ENCODE assay signal across 7 cellular contexts in the genomic region with DNA sequence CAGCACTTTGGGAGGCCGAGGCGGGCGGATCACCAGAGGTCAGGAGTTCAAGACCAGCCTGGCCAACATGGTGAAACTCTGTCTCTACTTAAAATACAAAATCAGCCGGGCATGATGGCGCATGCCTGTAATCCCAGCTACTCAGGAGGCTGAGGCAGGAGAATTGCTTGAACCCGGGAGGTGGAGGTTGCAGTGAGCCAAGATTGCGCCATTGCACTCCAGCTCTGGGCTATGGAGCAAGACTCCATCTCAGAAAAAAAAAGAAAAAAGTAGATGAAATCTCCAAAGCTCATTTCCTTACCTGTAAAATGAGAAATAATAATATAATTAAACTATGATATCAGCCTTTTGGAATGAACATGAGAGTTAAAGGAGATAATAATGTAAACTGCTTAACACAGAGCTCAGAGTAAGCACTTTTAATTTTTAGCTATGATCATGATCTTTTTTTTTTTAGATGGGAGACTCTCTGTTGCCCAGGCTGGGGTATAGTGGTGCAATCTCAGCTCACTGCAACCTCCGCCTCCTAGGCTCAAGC. TPM values are rescaled to one million over a fixed set of nuclear protein-coding genes. Genes with fewer than 3 reads are reported as not detected.
DNase-seq lines count a peak whose midpoint lies in the region; ATAC-seq, FAIRE-seq and TF ChIP-seq lines count a peak whose summit lies in the region.
"Not testable (repeated sequence)": the region's sequence is repeated elsewhere in the genome, so short reads cannot be mapped to it uniquely, and the experiment has no call there.

No MANE protein-coding gene starts in this region.

- FAIRE-seq in bronchial epithelial cell (lab: Jason Lieb, UNC): not testable (repeated sequence)

- DNase-seq in RWPE2 (ENCODE audit: low spot score); esophagus squamous epithelium (lab: John Stamatoyannopoulos, UW): not testable (repeated sequence)
- peak; percentile 57 for DNase-seq in bronchial epithelial cell (ENCODE audit: low read depth)
- DNase-seq in lower lobe of right lung: peak; percentile 8
- peak; percentile 12 for DNase-seq in spleen

- intact Hi-C loops in esophagus squamous epithelium (cut with DNase I); lower lobe of right lung (cut with DNase I); spleen (cut with DNase I; ENCODE audit: low total_unique reads): not testable (repeated sequence)

- not testable (repeated sequence) for TF ChIP-seq POLR2A in esophagus squamous epithelium (IDR thresholded peaks at IDR 0.05); spleen (IDR thresholded peaks at IDR 0.05)

- peak overlapping the region in 7 of 11 experiments; percentile 19 to 75 (median 46); a peak in 11 of 22 replicates for H3K27ac ChIP-seq in BLaER1 treated with 17β-estradiol and CSF1 and Interleukin-3, amounts not matched to agents 10 nM and 100 nM
- H3K27ac ChIP-seq in RWPE2 (ENCODE audit: poor library complexity, severe bottlenecking) (peak overlapping the region; percentile 85), esophagus squamous epithelium (peak overlapping the region in 3 of 4 donors; percentile 11 to 77 (median 40))
- not testable (repeated sequence) for H3K27ac ChIP-seq in lower lobe of right lung, spleen

- TF ChIP-seq EP300 in Ishikawa (IDR thresholded peaks at IDR 0.05; ENCODE audit: borderline replicate concordance): not testable (repeated sequence)

- ATAC-seq in RWPE2 (ENCODE audit: low read depth); lower lobe of right lung: not testable (repeated sequence)

- peaks cover 1 to 24% (median 16%) of the 10 kb centered on the region in 10 experiments; a peak in 18 of 20 replicates for H3K4me1 ChIP-seq in BLaER1 treated with 17β-estradiol and CSF1 and Interleukin-3, amounts not matched to agents 10 nM and 100 nM
- H3K4me1 ChIP-seq in RWPE2 (ENCODE audit: insufficient read depth, poor library complexity, severe bottlenecking) (peaks cover 30% of the 10 kb centered on the region), esophagus squamous epithelium (peaks cover 0 to 27% (median 0%) of the 10 kb centered on the region in 3 donors), spleen (peaks cover 0 to 13% (median 2%) of the 10 kb centered on the region in 6 donors)
- H3K4me1 ChIP-seq in lower lobe of right lung: not testable (repeated sequence)

- WGBS in esophagus squamous epithelium, 2 donors: 58 to 90% methylated on average over 6 to 7 of the region's 8 CpGs
- WGBS in spleen, 5 donors: 82 to 90% (median 88%) methylated on average over 8 of the region's 8 CpGs

- H3K4me3 ChIP-seq in BLaER1 treated with 17β-estradiol and CSF1 and Interleukin-3, amounts not matched to agents 10 nM and 100 nM; RWPE2 (ENCODE audit: severe bottlenecking); bronchial epithelial cell (ENCODE audit: low read depth, low read length); esophagus squamous epithelium; lower lobe of right lung; spleen: not testable (repeated sequence)

- H3K4me2 ChIP-seq in BLaER1 treated with 17β-estradiol and CSF1 and Interleukin-3, amounts not matched to agents 10 nM and 100 nM: peak overlapping the region in 8 of 11 experiments; percentile 20 to 71 (median 38); a peak in 12 of 22 replicates

- peak overlapping the region in 4 of 11 experiments; percentile 8 to 44 (median 30); a peak in 5 of 22 replicates for H3K9ac ChIP-seq in BLaER1 treated with 17β-estradiol and CSF1 and Interleukin-3, amounts not matched to agents 10 nM and 100 nM

- not testable (repeated sequence) for H3K9me3 ChIP-seq in BLaER1 treated with 17β-estradiol and CSF1 and Interleukin-3, amounts not matched to agents 10 nM and 100 nM (replicated peaks in 1 of 11); RWPE2 (ENCODE audit: severe bottlenecking); esophagus squamous epithelium; lower lobe of right lung; spleen

- not testable (repeated sequence) for TF ChIP-seq CTCF in RWPE2 (IDR thresholded peaks at IDR 0.05; ENCODE audit: poor library complexity, severe bottlenecking); bronchial epithelial cell (IDR thresholded peaks at IDR 0.05; ENCODE audit: insufficient read depth, low read length, severe bottlenecking); esophagus squamous epithelium (IDR thresholded peaks at IDR 0.05); lower lobe of right lung (IDR thresholded peaks at IDR 0.05); spleen (IDR thresholded peaks at IDR 0.05 in 8 of 11, conservative IDR thresholded peaks at IDR 0.05 in 3 of 11)

- H4K20me1 ChIP-seq in BLaER1 treated with 17β-estradiol and CSF1 and Interleukin-3, amounts not matched to agents 10 nM and 100 nM: not testable (repeated sequence)

- H3K36me3 ChIP-seq in BLaER1 treated with 17β-estradiol and CSF1 and Interleukin-3, amounts not matched to agents 10 nM and 100 nM; RWPE2 (ENCODE audit: low read depth); bronchial epithelial cell (ENCODE audit: control insufficient read depth, insufficient read depth, low read length); esophagus squamous epithelium; lower lobe of right lung; spleen: not testable (repeated sequence)

- not testable (repeated sequence) for TF ChIP-seq RAD21 in Ishikawa (IDR thresholded peaks at IDR 0.05; ENCODE audit: low read depth)

- H3K27me3 ChIP-seq in BLaER1 treated with 17β-estradiol and CSF1 and Interleukin-3, amounts not matched to agents 10 nM and 100 nM; RWPE2 (ENCODE audit: insufficient read depth, poor library complexity, severe bottlenecking); bronchial epithelial cell (ENCODE audit: control insufficient read depth, insufficient read depth, low read length); esophagus squamous epithelium; lower lobe of right lung (ENCODE audit: low read depth); spleen (replicated peaks in 1 of 7): not testable (repeated sequence)

TF ChIP-seq in Ishikawa, 13 proteins besides CTCF, POLR2A, EP300 and RAD21:
- 0 out of 2 replicates have a peak, but pooled peaks have one; percentile 15 for TF ChIP-seq CEBPB (IDR thresholded peaks at IDR 0.05)

RNA-seq across cellular contexts. Expression of a gene that starts 16.2 kb away (rescaled TPM):
- total RNA-seq in bronchial epithelial cell (3.2 and 6.7 TPM in 2 replicates), esophagus squamous epithelium (10 to 100 TPM; 33.4 to 41.0 (median 36.3) TPM), lower lobe of right lung (44.2 TPM), spleen (10 to 100 TPM; 24.1 to 55.9 (median 32.9) TPM)
- polyA plus RNA-seq in spleen: 10 to 100 TPM in 1 of 3 donors, 1 to 10 TPM in 2; 8.2 to 16.4 (median 8.9) TPM

RNA-seq across cellular contexts. Expression of a gene that starts 24.5 kb away (rescaled TPM):
- total RNA-seq in bronchial epithelial cell: 55.0 and 59.5 TPM in 2 replicates
- 10 to 100 TPM; 10.7 to 18.8 (median 15.6) TPM for total RNA-seq in esophagus squamous epithelium
- total RNA-seq in lower lobe of right lung: 12.6 TPM
- 10 to 100 TPM; 11.2 to 19.1 (median 14.9) TPM for total RNA-seq in spleen
- polyA plus RNA-seq in spleen: 10 to 100 TPM; 22.9 to 31.2 (median 24.4) TPM
